In the genomic region with DNA sequence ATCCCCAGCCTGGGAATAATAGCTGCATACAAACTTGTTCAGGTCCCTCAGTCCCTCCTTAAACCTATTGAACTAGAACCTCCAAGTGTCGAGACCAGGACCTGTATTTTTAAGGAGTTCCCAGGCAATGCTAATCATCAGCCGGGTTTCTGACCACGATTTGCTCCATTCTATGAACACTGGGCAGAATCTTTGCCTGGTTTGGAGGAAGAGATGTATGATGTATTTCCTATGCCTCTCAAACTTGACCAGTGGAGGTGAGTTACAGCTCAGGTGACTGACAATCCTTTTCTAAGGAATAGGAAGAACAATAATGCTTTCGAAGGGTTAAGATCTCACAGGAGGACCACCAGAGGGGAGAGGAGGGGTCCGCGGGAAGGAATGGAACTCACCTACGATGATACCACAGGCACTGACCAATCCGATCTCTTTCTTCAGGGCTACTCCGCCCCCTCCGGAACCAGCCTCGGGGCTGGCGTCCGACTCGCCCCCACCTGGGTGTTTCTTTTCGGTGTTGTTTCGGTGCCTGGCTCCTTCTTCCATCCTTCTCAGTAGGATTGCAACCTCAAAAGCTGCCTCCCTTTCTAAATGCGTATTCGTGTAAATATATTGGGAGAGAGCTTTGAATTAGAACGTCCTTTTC, we compare ENCODE assay signal across 8 cellular contexts. TPM values are rescaled to one million over a fixed set of nuclear protein-coding genes. Genes with fewer than 3 reads are reported as not detected.
DNase-seq lines count a peak whose midpoint lies in the region; ATAC-seq and TF ChIP-seq lines count a peak whose summit lies in the region.

No MANE protein-coding gene starts in this region.

- peaks cover 34% of the 10 kb centered on the region for H3K27me3 Mint-ChIP-seq in activated CD4-positive, alpha-beta memory T cell treated with anti-CD3 and anti-CD28 coated beads, Interleukin-2, amount 10 ng/mL, durations not matched to agents 7 days and 5 days
- peaks cover 0 to 15% (median 2%) of the 10 kb centered on the region in 5 donors for H3K27me3 Mint-ChIP-seq in naive thymus-derived CD8-positive, alpha-beta T cell

- no peaks in the 10 kb centered on the region for H3K9me3 Mint-ChIP-seq in activated CD4-positive, alpha-beta memory T cell treated with anti-CD3 and anti-CD28 coated beads, Interleukin-2, amount 10 ng/mL, durations not matched to agents 7 days and 5 days
- no peaks in the 10 kb centered on the region for H3K9me3 Mint-ChIP-seq in naive thymus-derived CD8-positive, alpha-beta T cell

- H3K4me2 ChIP-seq in fibroblast of lung (ENCODE audit: extremely low read depth, insufficient read depth, low read length): peak overlapping the region; percentile 88

- H3K9ac ChIP-seq in fibroblast of lung (ENCODE audit: insufficient read depth, low read length): no peak overlapping the region

- H3K36me3 ChIP-seq in fibroblast of lung (ENCODE audit: control insufficient read depth, insufficient read depth, low read length) (no peaks in the 10 kb centered on the region), tibial nerve (no peaks in the 10 kb centered on the region)

- peak; percentile 27 for DNase-seq in NCI-H510A treated with DMSO at 0.1 percent for 48 hours (lab: John Stamatoyannopoulos, UW)
- DNase-seq in NCI-H510A (lab: John Stamatoyannopoulos, UW): no peak
- peak; percentile 22 for DNase-seq in activated CD4-positive, alpha-beta memory T cell treated with anti-CD3 and anti-CD28 coated beads, Interleukin-2, amount 10 ng/mL, durations not matched to agents 7 days and 5 days
- DNase-seq in fibroblast of lung (ENCODE audit: low read depth in 2 of 2): no peak
- DNase-seq in naive thymus-derived CD8-positive, alpha-beta T cell: peak in 8 of 10 donors; percentile 4 to 64 (median 41)
- no peak for DNase-seq in tibial nerve (ENCODE audit: low spot score in 2 of 2)
- no peak for DNase-seq in GM20000 (ENCODE audit: low spot score)

- H3K27ac Mint-ChIP-seq in activated CD4-positive, alpha-beta memory T cell treated with anti-CD3 and anti-CD28 coated beads, Interleukin-2, amount 10 ng/mL, durations not matched to agents 7 days and 5 days: no peak overlapping the region
- no peak overlapping the region for H3K27ac Mint-ChIP-seq in naive thymus-derived CD8-positive, alpha-beta T cell

- no peaks in the 10 kb centered on the region for H4K20me1 ChIP-seq in fibroblast of lung (ENCODE audit: control insufficient read depth, extremely low read depth, insufficient read depth, low read length)

- peak overlapping the region; percentile 30 for H2AFZ ChIP-seq in fibroblast of lung (ENCODE audit: low read length)

- TF ChIP-seq POLR2A in tibial nerve (IDR thresholded peaks at IDR 0.05): no peak

- TF ChIP-seq CTCF in fibroblast of lung (conservative IDR thresholded peaks at IDR 0.05 in 1 of 2, IDR thresholded peaks at IDR 0.05 in 1 of 2; ENCODE audit: low read depth in 1 of 2, low read length in 2 of 2): no peak
- no peak for TF ChIP-seq CTCF in tibial nerve (IDR thresholded peaks at IDR 0.05)
- TF ChIP-seq CTCF in GM20000 (IDR thresholded peaks at IDR 0.05; ENCODE audit: extremely low read depth, missing control alignments): no peak

- no peaks in the 10 kb centered on the region for H3K36me3 Mint-ChIP-seq in activated CD4-positive, alpha-beta memory T cell treated with anti-CD3 and anti-CD28 coated beads, Interleukin-2, amount 10 ng/mL, durations not matched to agents 7 days and 5 days (ENCODE audit: low read depth)
- H3K36me3 Mint-ChIP-seq in naive thymus-derived CD8-positive, alpha-beta T cell: no peaks in the 10 kb centered on the region

- peak in 1 of 2 donors; percentile 17 for TF ChIP-seq EP300 in tibial nerve (IDR thresholded peaks at IDR 0.05)

- H3K27me3 ChIP-seq in fibroblast of lung (ENCODE audit: control insufficient read depth, insufficient read depth, low read length): peaks cover 14% of the 10 kb centered on the region
- H3K27me3 ChIP-seq in tibial nerve: peaks cover 0 to 26% of the 10 kb centered on the region in 2 donors

- H3K4me1 ChIP-seq in fibroblast of lung (ENCODE audit: control insufficient read depth, extremely low read depth, insufficient read depth, low read length): no peaks in the 10 kb centered on the region
- peaks cover 0 to 11% (median 0%) of the 10 kb centered on the region in 4 donors for H3K4me1 ChIP-seq in tibial nerve

- POLR2A ChIA-PET in activated CD4-positive, alpha-beta memory T cell treated with anti-CD3 and anti-CD28 coated beads, Interleukin-2, amount 10 ng/mL, durations not matched to agents 7 days and 5 days (lab: Charles Lee): interaction anchor here (0.7 kb wide), 1 partner anchor 20 kb away, joined by 4 read pairs; no protein-coding TSS in a partner anchor
- POLR2A ChIA-PET in naive thymus-derived CD8-positive, alpha-beta T cell (lab: Charles Lee): interaction anchor here (0.7 to 2.2 kb wide), 5 partner anchors 8 to 139 kb away, joined by 3 to 13 read pairs (median 3); partner anchors contain the start of gene PABPN1

- H3K4me3 Mint-ChIP-seq in activated CD4-positive, alpha-beta memory T cell treated with anti-CD3 and anti-CD28 coated beads, Interleukin-2, amount 10 ng/mL, durations not matched to agents 7 days and 5 days: no peak overlapping the region
- H3K4me3 Mint-ChIP-seq in naive thymus-derived CD8-positive, alpha-beta T cell: no peak overlapping the region

- H3K4me3 ChIP-seq in fibroblast of lung (replicated peaks in 1 of 4; ENCODE audit: control extremely low read depth in 1 of 4, insufficient read depth in 1 of 4, low read depth in 3 of 4, low read length in 4 of 4): peak overlapping the region; percentile 12 to 67 (median 50)
- H3K4me3 ChIP-seq in tibial nerve: peak overlapping the region; percentile 31 to 51 (median 41)

- 2 to 3% methylated on average over 19 of the region's 19 CpGs for WGBS in tibial nerve, 2 donors

- CTCF ChIA-PET in activated CD4-positive, alpha-beta memory T cell treated with anti-CD3 and anti-CD28 coated beads, Interleukin-2, amount 10 ng/mL, durations not matched to agents 7 days and 5 days (lab: Charles Lee): interaction anchor here (1.0 to 11.0 kb wide), 4 partner anchors 13 to 61 kb away, joined by 3 to 214 read pairs (median 4); partner anchors contain the start of gene CEBPE

- H3K9me3 ChIP-seq in fibroblast of lung (ENCODE audit: control insufficient read depth, insufficient read depth, low read depth, low read length) (no peaks in the 10 kb centered on the region), tibial nerve (no peaks in the 10 kb centered on the region)

- H3K4me1 Mint-ChIP-seq in activated CD4-positive, alpha-beta memory T cell treated with anti-CD3 and anti-CD28 coated beads, Interleukin-2, amount 10 ng/mL, durations not matched to agents 7 days and 5 days: peaks cover 2% of the 10 kb centered on the region
- H3K4me1 Mint-ChIP-seq in naive thymus-derived CD8-positive, alpha-beta T cell: peaks cover 5 to 36% (median 19%) of the 10 kb centered on the region in 4 donors

- ATAC-seq in naive thymus-derived CD8-positive, alpha-beta T cell: peak; percentile 59 to 82
- no peak for ATAC-seq in HG02798 (IDR thresholded peaks at IDR 0.05; ENCODE audit: poor library complexity, unreplicated experiment)

- no peak overlapping the region for H3K27ac ChIP-seq in fibroblast of lung (ENCODE audit: insufficient read depth, low read length)
- peak overlapping the region in 2 of 4 donors; percentile 10 to 40 for H3K27ac ChIP-seq in tibial nerve

- H3K79me2 ChIP-seq in fibroblast of lung (ENCODE audit: control insufficient read depth, insufficient read depth, low read length): no peaks in the 10 kb centered on the region

RNA-seq across cellular contexts. Expression of gene SLC7A8, which starts 1.0 kb away (rescaled TPM):
- total RNA-seq in activated CD4-positive, alpha-beta memory T cell treated with anti-CD3 and anti-CD28 coated beads, Interleukin-2, amount 10 ng/mL, durations not matched to agents 7 days and 5 days: under 1 TPM; 0.76 to 0.93 TPM
- total RNA-seq in fibroblast of lung: 5.1 and 10.2 TPM in 2 replicates
- polyA plus RNA-seq in fibroblast of lung: 1.4 and 12.6 TPM in 2 replicates
- 3.9 and 15.2 TPM in 2 replicates for polyA plus RNA-seq in fibroblast of lung (2012)
- 17.3 and 63.6 TPM in 2 replicates for polyA minus RNA-seq in fibroblast of lung (ENCODE audit: low replicate concordance)
- total RNA-seq in naive thymus-derived CD8-positive, alpha-beta T cell: 1 to 10 TPM; 7.2 to 7.9 TPM
- 10 to 100 TPM in 2 of 3 donors, 1 to 10 TPM in 1; 4.0 to 12.8 (median 10.9) TPM for polyA plus RNA-seq in naive thymus-derived CD8-positive, alpha-beta T cell
- total RNA-seq in tibial nerve: 10 to 100 TPM; 26.2 to 41.4 (median 37.5) TPM

RNA-seq across cellular contexts. Expression of gene RNF212B, which starts 55.2 kb away (rescaled TPM):
- not detected for total RNA-seq in activated CD4-positive, alpha-beta memory T cell treated with anti-CD3 and anti-CD28 coated beads, Interleukin-2, amount 10 ng/mL, durations not matched to agents 7 days and 5 days
- total RNA-seq in fibroblast of lung (not detected in 2 replicates), tibial nerve (not detected)
- not detected in 2 replicates for polyA plus RNA-seq in fibroblast of lung
- not detected in 2 replicates for polyA plus RNA-seq in fibroblast of lung (2012)
- not detected in 2 replicates for polyA minus RNA-seq in fibroblast of lung (ENCODE audit: low replicate concordance)
- total RNA-seq in naive thymus-derived CD8-positive, alpha-beta T cell: not detected
- not detected for polyA plus RNA-seq in naive thymus-derived CD8-positive, alpha-beta T cell

Comparison
In these comparisons a context has a peak if more than half of its experiments do, and no peak if none do; other contexts are left out.
1. DNase-seq: peak in NCI-H510A treated with DMSO at 0.1 percent for 48 hours (single experiment), activated CD4-positive, alpha-beta memory T cell treated with anti-CD3 and anti-CD28 coated beads, Interleukin-2, amount 10 ng/mL, durations not matched to agents 7 days and 5 days (single experiment) and naive thymus-derived CD8-positive, alpha-beta T cell (8 of 10); none in NCI-H510A (single experiment), fibroblast of lung (0 of 2), tibial nerve (0 of 2) and GM20000 (single experiment).